ENCODE assay signal across 8 cellular contexts in the genomic region with DNA sequence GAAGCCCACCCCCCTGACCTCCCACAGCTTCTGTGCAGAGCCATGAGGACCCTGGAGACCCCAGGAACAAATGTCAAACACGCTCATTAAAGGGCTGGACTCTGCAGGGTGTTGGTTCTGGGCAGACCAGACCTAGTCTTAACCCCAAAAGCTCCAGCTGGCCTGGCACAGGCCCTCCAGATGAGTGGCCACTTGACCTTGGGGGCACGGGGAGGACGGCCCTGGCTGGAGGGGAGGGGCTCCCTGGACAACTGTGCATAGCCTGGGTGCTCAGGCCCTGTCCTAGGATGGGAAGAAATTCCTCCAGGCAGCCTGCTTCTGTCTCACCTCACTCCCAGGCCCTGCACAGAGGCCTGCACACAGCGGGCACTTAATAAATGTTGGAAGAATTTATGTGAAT. TPM values are rescaled to one million over a fixed set of nuclear protein-coding genes. Genes with fewer than 3 reads are reported as not detected.
"Had no signal": no experiment of that assay in that cellular context is flagged by ENCODE, and none has a peak within 500 bp of the region (broad histone marks: within the 10 kb centered on the region; RNA-seq: fewer than 3 reads in every experiment).

No MANE protein-coding gene starts in this region.

- DNase-seq: GDM1, GF-D8 had no signal

- H3K4me3 ChIP-seq: GM12878 had no signal

- ATAC-seq: GM12878 had no signal

- FAIRE-seq: G401.6, GM12878, GM12891, GM12892, GM18507, GM19239 had no signal

RNA-seq across cellular contexts. Expression of a gene that starts 9.4 kb away (rescaled TPM):
- polyA plus RNA-seq: GM12878 had no signal
